Comparison of ENCODE assay signal across 4 cellular contexts in genomic region chr7:148545172-148545571, GRCh38.
TF ChIP-seq lines count a peak whose summit lies in the region.

No MANE protein-coding gene starts in this region.

TF ChIP-seq in HepG2, 621 proteins besides CTCF, POLR2A, EP300 and RAD21:
- TF ChIP-seq NONO (IDR thresholded peaks at IDR 0.05) (no peak), NONO (CRISPR knock-in tag; conservative IDR thresholded peaks at IDR 0.05) (no peak), ZNF768 (CRISPR knock-in tag; IDR thresholded peaks at IDR 0.05) (peak; percentile 56; the same call in 1 of the 2 replicates), ZNF546 (CRISPR knock-in tag; conservative IDR thresholded peaks at IDR 0.05) (no peak), LCORL (IDR thresholded peaks at IDR 0.05) (no peak), LCORL (CRISPR knock-in tag; IDR thresholded peaks at IDR 0.05) (no peak), ZNF576 (CRISPR knock-in tag; IDR thresholded peaks at IDR 0.05) (no peak), ZNF570 (CRISPR knock-in tag; IDR thresholded peaks at IDR 0.05; ENCODE audit: borderline replicate concordance) (no peak)

TF ChIP-seq in HEK293, 187 proteins besides CTCF, POLR2A, EP300 and RAD21:
- no peak for TF ChIP-seq ZNF585B (tag by site-specific recombination; IDR thresholded peaks at IDR 0.05)
- TF ChIP-seq ZNF768 (tag by site-specific recombination; IDR thresholded peaks at IDR 0.05): peak; percentile 68; the same call in 1 of the 2 replicates
- no peak for TF ChIP-seq SCRT2 (tag by site-specific recombination; IDR thresholded peaks at IDR 0.05)
- no peak for TF ChIP-seq ZNF335 (tag by site-specific recombination; conservative IDR thresholded peaks at IDR 0.05)

TF ChIP-seq in K562, 482 proteins besides CTCF, POLR2A, EP300 and RAD21 (continues in another document):
- TF ChIP-seq KAT7 (CRISPR knock-in tag; IDR thresholded peaks at IDR 0.05; ENCODE audit: borderline replicate concordance) (no peak), NCOA1 (IDR thresholded peaks at IDR 0.05; ENCODE audit: low read depth) (no peak), ADNP (tag; IDR thresholded peaks at IDR 0.05) (0 out of 2 replicates have a peak, but pooled peaks have one; percentile 18), ZFP36 (IDR thresholded peaks at IDR 0.05; ENCODE audit: low read depth, low read length, partially characterized antibody) (peak; percentile 67), TRIM24 (IDR thresholded peaks at IDR 0.05) (no peak), ZKSCAN8 (CRISPR knock-in tag; IDR thresholded peaks at IDR 0.05) (no peak), ZNF224 (CRISPR knock-in tag; IDR thresholded peaks at IDR 0.05) (no peak), ZNF583 (CRISPR knock-in tag; IDR thresholded peaks at IDR 0.05) (no peak), ZNF184 (CRISPR knock-in tag; IDR thresholded peaks at IDR 0.05) (no peak), U2AF2 (optimal IDR thresholded peaks at IDR 0.05; ENCODE audit: low read depth, low read length) (no peak), PHF8 (IDR thresholded peaks at IDR 0.05; ENCODE audit: borderline replicate concordance, low read length) (no peak), ZNF449 (CRISPR knock-in tag; IDR thresholded peaks at IDR 0.05) (no peak), NCOR1 (IDR thresholded peaks at IDR 0.05) (no peak), SRSF7 (optimal IDR thresholded peaks at IDR 0.05; ENCODE audit: low read depth, low read length) (no peak), PTBP1 (IDR thresholded peaks at IDR 0.05; ENCODE audit: low read depth, low read length) (no peak), NELFE (IDR thresholded peaks at IDR 0.05; ENCODE audit: insufficient read depth, insufficient read length) (no peak), ATF4 (CRISPR knock-in tag; IDR thresholded peaks at IDR 0.05) (no peak), ATF2 (CRISPR knock-in tag; IDR thresholded peaks at IDR 0.05) (no peak), SRSF9 (IDR thresholded peaks at IDR 0.05; ENCODE audit: borderline replicate concordance, low read depth, low read length) (no peak), TCF7 (IDR thresholded peaks at IDR 0.05; ENCODE audit: borderline replicate concordance) (no peak), MAFF (IDR thresholded peaks at IDR 0.05; ENCODE audit: low read length) (no peak), RBM25 (IDR thresholded peaks at IDR 0.05; ENCODE audit: low read depth, low read length, severe bottlenecking) (peak; percentile 95), HMGXB4 (CRISPR knock-in tag; IDR thresholded peaks at IDR 0.05) (no peak), GATAD2B (IDR thresholded peaks at IDR 0.05; ENCODE audit: borderline replicate concordance) (no peak), BCOR (IDR thresholded peaks at IDR 0.05) (peak; percentile 65), ZNF655 (CRISPR knock-in tag; IDR thresholded peaks at IDR 0.05) (no peak), KDM1A (IDR thresholded peaks at IDR 0.05) (0 out of 4 replicates have a peak, but pooled peaks of 1 of the 2 experiments have one; percentile 22)

TF ChIP-seq in H1, 55 proteins besides CTCF, POLR2A, EP300 and RAD21:
- TF ChIP-seq KDM1A (IDR thresholded peaks at IDR 0.05; ENCODE audit: borderline replicate concordance, low read length): peak; percentile 38; the same call in 1 of the 2 replicates
- no peak for TF ChIP-seq FOSL1 (IDR thresholded peaks at IDR 0.05; ENCODE audit: insufficient read depth, low read depth, low read length)
TF ChIP-seq in H1: peak in this region for 1.
